ENCODE assay signal across 11 cellular contexts in genomic region chr2:232338094-232338758, GRCh38. TPM values are rescaled to one million over a fixed set of nuclear protein-coding genes. Genes with fewer than 3 reads are reported as not detected.
"Had no signal": no experiment of that assay in that cellular context is flagged by ENCODE, and none has a peak within 500 bp of the region (broad histone marks: within the 10 kb centered on the region; RNA-seq: fewer than 3 reads in every experiment).

No MANE protein-coding gene starts in this region.

RNA-seq across cellular contexts. Expression of gene ALPP, which starts 40.3 kb away (rescaled TPM):
- total RNA-seq: cerebellum; dermis microvascular lymphatic vessel endothelial cell; endodermal cell; endothelial cell of umbilical vein; kidney epithelial cell; lung microvascular endothelial cell; mononuclear cell; naive thymus-derived CD8-positive, alpha-beta T cell; pancreas; renal cortical epithelial cell; stomach had no signal
